In genomic region chr20:54110457-54110856, GRCh38 we compare ENCODE assay signal across 1 cellular context.
TF ChIP-seq lines count a peak whose summit lies in the region.

No MANE protein-coding gene starts in this region.

TF ChIP-seq in WTC11, 78 proteins besides CTCF, POLR2A, EP300 and RAD21 (continued from another document):
- TF ChIP-seq GTF2I (CRISPR knock-in tag; conservative IDR thresholded peaks at IDR 0.05) = no peak
- TF ChIP-seq NFYB (CRISPR knock-in tag; conservative IDR thresholded peaks at IDR 0.05; ENCODE audit: low read depth) = no peak
- no peak for TF ChIP-seq MYBL2 (CRISPR knock-in tag; IDR thresholded peaks at IDR 0.05)
- no peak for TF ChIP-seq JAZF1 (CRISPR knock-in tag; IDR thresholded peaks at IDR 0.05)
- TF ChIP-seq SMAD4 (CRISPR knock-in tag; IDR thresholded peaks at IDR 0.05) = no peak
- TF ChIP-seq USF2 (CRISPR knock-in tag; IDR thresholded peaks at IDR 0.05) = no peak
- no peak for TF ChIP-seq ZNF532 (CRISPR knock-in tag; IDR thresholded peaks at IDR 0.05; ENCODE audit: borderline replicate concordance)
- TF ChIP-seq ZNF317 (CRISPR knock-in tag; IDR thresholded peaks at IDR 0.05; ENCODE audit: borderline replicate concordance, low read depth) = no peak
- no peak for TF ChIP-seq USF1 (CRISPR knock-in tag; IDR thresholded peaks at IDR 0.05)
- no peak for TF ChIP-seq AFF4 (CRISPR knock-in tag; IDR thresholded peaks at IDR 0.05; ENCODE audit: borderline replicate concordance)
- no peak for TF ChIP-seq RELA (CRISPR knock-in tag; IDR thresholded peaks at IDR 0.05; ENCODE audit: borderline replicate concordance)
- TF ChIP-seq ETV6 (CRISPR knock-in tag; IDR thresholded peaks at IDR 0.05) = no peak
